In genomic region chr1:94068096-94068830, GRCh38 we compare ENCODE assay signal across 2 cellular contexts.
TF ChIP-seq lines count a peak whose summit lies in the region.

No MANE protein-coding gene starts in this region.

TF ChIP-seq in HCT116, 20 proteins besides CTCF, POLR2A, EP300 and RAD21 (continued from another document):
- TF ChIP-seq CEBPB (IDR thresholded peaks at IDR 0.05; ENCODE audit: low read depth), result peak; percentile 81
- TF ChIP-seq ZNF274 (IDR thresholded peaks at IDR 0.05; ENCODE audit: low read depth, low read length), result no peak
- TF ChIP-seq SRF (IDR thresholded peaks at IDR 0.05; ENCODE audit: low read depth), result peak; percentile 99
- no peak for TF ChIP-seq REST (IDR thresholded peaks at IDR 0.05; ENCODE audit: low read depth)
- no peak for TF ChIP-seq ZFX (IDR thresholded peaks at IDR 0.05)
- TF ChIP-seq ZBTB33 (IDR thresholded peaks at IDR 0.05; ENCODE audit: extremely low read depth, insufficient replicate concordance, low read length), result no peak
- TF ChIP-seq ATF3 (IDR thresholded peaks at IDR 0.05), result no peak; the same call in 1 of the 2 replicates
- peak; percentile 88 for TF ChIP-seq SP1 (IDR thresholded peaks at IDR 0.05; ENCODE audit: low read depth)
- no peak; the same call in 1 of the 2 replicates for TF ChIP-seq ELF1 (IDR thresholded peaks at IDR 0.05; ENCODE audit: borderline replicate concordance, low read depth)
- TF ChIP-seq MAX (IDR thresholded peaks at IDR 0.05), result peak; percentile 77
- peak; percentile 99 for TF ChIP-seq TCF7L2 (IDR thresholded peaks at IDR 0.05; ENCODE audit: borderline replicate concordance, extremely low read depth, insufficient read depth, insufficient read length)
- peak; percentile 67 for TF ChIP-seq POLR2AphosphoS5 (IDR thresholded peaks at IDR 0.05; ENCODE audit: low read depth, low read length)
- TF ChIP-seq FOSL1 (IDR thresholded peaks at IDR 0.05; ENCODE audit: low read depth), result peak; percentile 98
- peak; percentile 93 for TF ChIP-seq CBX3 (IDR thresholded peaks at IDR 0.05; ENCODE audit: low read depth)
- peak; percentile 99 for TF ChIP-seq JUND (IDR thresholded peaks at IDR 0.05)
- TF ChIP-seq SIN3A (IDR thresholded peaks at IDR 0.05; ENCODE audit: low read depth), result peak; percentile 73

TF ChIP-seq in GM23338, 12 proteins besides CTCF, POLR2A, EP300 and RAD21 (continued from another document):
- TF ChIP-seq CREB1 (CRISPR knock-in tag; IDR thresholded peaks at IDR 0.05; ENCODE audit: low read depth) (no peak), JUNB (IDR thresholded peaks at IDR 0.05; ENCODE audit: unreplicated experiment) (no peak), ZNF114 (CRISPR knock-in tag; IDR thresholded peaks at IDR 0.05) (no peak)
